ENCODE assay signal across 8 cellular contexts in genomic region chr10:48800283-48800675, GRCh38.
A peak's percentile ranks its signal among the peaks of the same experiment; 100 is the strongest.
DNase-seq lines count a peak whose midpoint lies in the region; ATAC-seq lines count a peak whose summit lies in the region.

No MANE protein-coding gene starts in this region.

- no peaks in the 10 kb centered on the region for H3K27me3 Mint-ChIP-seq in activated T-cell treated with anti-CD3 and anti-CD28 coated beads, Interleukin-2, amount 50 U/mL, for 72 hours (ENCODE audit: low read depth)

- no peaks in the 10 kb centered on the region for H3K9me3 ChIP-seq in thymus (ENCODE audit: control insufficient read depth)

- peak overlapping the region; percentile 42 for H3K27ac ChIP-seq in thymus (ENCODE audit: low read depth)

- H3K36me3 Mint-ChIP-seq in activated T-cell treated with anti-CD3 and anti-CD28 coated beads, Interleukin-2, amount 50 U/mL, for 72 hours (ENCODE audit: insufficient read depth in 2 of 2): peaks cover 7 to 14% of the 10 kb centered on the region in 2 donors

- ATAC-seq in activated T-cell treated with anti-CD3 and anti-CD28 coated beads, Interleukin-2, amount 50 U/mL, for 72 hours (replicated peaks in 1 of 2): no peak
- peak; percentile 77 for ATAC-seq in Right ventricle myocardium superior (ENCODE audit: poor library complexity)

- peak overlapping the region; percentile 36 to 59 for H3K4me3 Mint-ChIP-seq in activated T-cell treated with anti-CD3 and anti-CD28 coated beads, Interleukin-2, amount 50 U/mL, for 72 hours

- peaks cover 43% of the 10 kb centered on the region for H3K4me1 Mint-ChIP-seq in activated T-cell treated with anti-CD3 and anti-CD28 coated beads, Interleukin-2, amount 50 U/mL, for 72 hours (ENCODE audit: low read depth)

- peak overlapping the region; percentile 53 for H3K27ac Mint-ChIP-seq in activated T-cell treated with anti-CD3 and anti-CD28 coated beads, Interleukin-2, amount 50 U/mL, for 72 hours

- H3K9me3 Mint-ChIP-seq in activated T-cell treated with anti-CD3 and anti-CD28 coated beads, Interleukin-2, amount 50 U/mL, for 72 hours: peaks cover 6% of the 10 kb centered on the region in 2 donors

- no peak for DNase-seq in activated T-cell treated with anti-CD3 and anti-CD28 coated beads, Interleukin-2, amount 50 U/mL, for 72 hours
- DNase-seq in activated T-cell treated with anti-CD3 and anti-CD28 coated beads, Interleukin-2, amount 50 U/mL, for 48 hours: no peak
- DNase-seq in RKO (ENCODE audit: low spot score): peak; percentile 20
- DNase-seq in Right ventricle myocardium superior: no peak
- no peak for DNase-seq in NCI-H128 (lab: John Stamatoyannopoulos, UW; ENCODE audit: unreplicated experiment)
- DNase-seq in NCI-H82 treated with DMSO at 0.1 percent for 48 hours (lab: John Stamatoyannopoulos, UW; ENCODE audit: unreplicated experiment): no peak
- DNase-seq in NCI-H748 treated with DMSO at 0.1 percent for 48 hours (lab: John Stamatoyannopoulos, UW): no peak

- H3K36me3 ChIP-seq in thymus (ENCODE audit: control insufficient read depth, insufficient read depth): no peaks in the 10 kb centered on the region

- no peak overlapping the region for H3K4me3 ChIP-seq in thymus (ENCODE audit: low read length)

- no peaks in the 10 kb centered on the region for H3K27me3 ChIP-seq in thymus (ENCODE audit: control insufficient read depth, insufficient read depth)

- H3K4me1 ChIP-seq in thymus (ENCODE audit: control insufficient read depth, insufficient read depth, low read length): peaks cover 15% of the 10 kb centered on the region

- intact Hi-C loops in Right ventricle myocardium superior (cut with DNase I): no loop called here

- WGBS in thymus: 47% methylated on average over 2 of the region's 2 CpGs
